Comparison of ENCODE assay signal across 30 cellular contexts in the genomic region with DNA sequence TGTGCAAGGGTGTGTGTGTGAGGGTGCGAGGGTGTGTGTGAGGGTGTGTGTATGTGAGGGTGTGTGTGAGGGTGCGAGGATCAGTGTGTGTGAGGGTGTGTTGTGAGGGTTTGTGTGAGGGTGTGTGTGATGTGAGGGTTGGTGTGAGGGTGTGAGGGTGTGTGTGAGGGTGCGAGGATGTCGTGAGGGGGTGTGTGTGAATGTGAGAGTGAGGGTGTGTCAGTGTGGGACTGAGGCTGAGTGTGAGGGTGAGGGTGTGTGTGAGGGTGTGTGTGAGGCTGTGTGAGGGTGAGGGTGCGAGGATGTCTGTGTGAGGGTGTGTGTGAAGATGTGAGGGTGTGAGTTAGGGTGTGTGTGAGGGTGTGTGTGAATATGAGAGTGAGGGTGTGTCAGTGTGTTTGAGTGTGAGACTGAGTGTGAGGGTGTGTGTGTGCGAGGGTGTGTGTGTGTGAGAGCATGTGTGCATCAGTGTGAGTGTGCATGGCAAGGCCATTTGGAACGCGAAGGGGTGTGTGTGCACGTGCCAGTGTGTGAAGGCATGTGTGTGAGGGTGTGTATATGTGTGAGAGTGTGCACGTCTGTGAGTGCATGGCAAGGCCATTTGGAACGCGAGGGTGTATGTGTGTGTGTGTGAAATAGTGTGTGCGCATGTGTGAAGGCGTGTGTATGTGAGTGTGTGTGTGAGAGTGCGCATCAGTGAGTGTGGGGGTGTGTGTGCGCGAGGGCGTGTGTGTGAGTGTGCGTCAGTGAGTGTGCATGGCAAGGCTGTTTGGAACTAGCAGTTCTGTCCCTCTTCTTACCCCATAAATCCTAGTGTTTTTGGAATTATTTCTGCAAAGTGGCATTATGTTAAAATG.
A peak's percentile ranks its signal among the peaks of the same experiment; 100 is the strongest.
DNase-seq lines count a peak whose midpoint lies in the region; ATAC-seq, FAIRE-seq and TF ChIP-seq lines count a peak whose summit lies in the region.
"Had no signal": no experiment of that assay in that cellular context is flagged by ENCODE, and none has a peak within 500 bp of the region (broad histone marks: within the 10 kb centered on the region; RNA-seq: fewer than 3 reads in every experiment).

No MANE protein-coding gene starts in this region.

- BruUV-seq in Caco-2 (replicated peaks; lab: Mats Ljungman, UMichigan): no TSS peak

- H3K27me3 Mint-ChIP-seq in Caco-2 (ENCODE audit: insufficient read depth, unreplicated experiment): no peaks in the 10 kb centered on the region
- H3K27me3 Mint-ChIP-seq: activated naive CD4-positive, alpha-beta T cell treated with anti-CD3 and anti-CD28 coated beads, Interleukin-2, amount 50 U/mL, for 24 hours had no signal

- peak overlapping the region; percentile 37 for H3K56ac ChIP-seq in H1 (replicated peaks; ENCODE audit: insufficient read length, low read depth, low read length)

- ATAC-seq in lower lobe of right lung (no peak), GM21390 (IDR thresholded peaks at IDR 0.05; ENCODE audit: unreplicated experiment) (no peak)
- ATAC-seq: psoas muscle had no signal

- peaks cover 0 to 9% of the 10 kb centered on the region in 2 experiments for H4K20me1 ChIP-seq in H1 (replicated peaks in 1 of 2; ENCODE audit: control insufficient read depth in 1 of 2, insufficient read depth in 2 of 2, low read length in 2 of 2)

- 90 to 100% methylated on average over 7 to 19 of the region's 19 CpGs for WGBS in H1 (ENCODE audit: extremely low coverage in 1 of 2, insufficient coverage in 1 of 2, insufficient read length in 1 of 2, insufficient replicate concordance in 2 of 2, low coverage in 1 of 2, low lambda C conversion rate in 2 of 2, missing lambda C conversion rate in 1 of 2), 2 experiments
- 100% methylated on average over 12 of the region's 19 CpGs for WGBS in trophoblast cell (ENCODE audit: extremely low coverage, insufficient coverage, insufficient read length)

- FAIRE-seq in HTR-8/SVneo (lab: Jason Lieb, UNC) (peak; percentile 96), H1 (lab: Jason Lieb, UNC) (no peak)
- FAIRE-seq: colon, kidney had no signal

- H3K4me1 ChIP-seq in Caco-2 (no peaks in the 10 kb centered on the region), H1 (replicated peaks in 1 of 4; ENCODE audit: control insufficient read depth in 3 of 4, insufficient read depth in 4 of 4, low read length in 3 of 4) (peaks cover 0 to 4% (median 3%) of the 10 kb centered on the region in 4 experiments; a peak in 4 of 7 replicates), trophoblast cell (ENCODE audit: control insufficient read depth in 1 of 2, insufficient read depth in 2 of 2, low read length in 2 of 2) (no peaks in the 10 kb centered on the region), lower lobe of right lung (no peaks in the 10 kb centered on the region)

- peak overlapping the region; percentile 71 for H2AK5ac ChIP-seq in H1 (ENCODE audit: low read depth, low read length)
- no peak overlapping the region for H2AK5ac ChIP-seq in trophoblast cell (ENCODE audit: low read length)

- H2AFZ ChIP-seq in H1 (ENCODE audit: low read length) (no peak overlapping the region), trophoblast cell (ENCODE audit: insufficient read depth, low read length, poor library complexity) (no peak overlapping the region)
- H2AFZ ChIP-seq: GM23338 had no signal

- TF ChIP-seq POLR2A in H1 (IDR thresholded peaks at IDR 0.05; ENCODE audit: control extremely low read depth in 1 of 2, low read depth in 2 of 2, low read length in 2 of 2): no peak

- H3K27me3 ChIP-seq in Caco-2 (replicated peaks; ENCODE audit: control insufficient read depth, insufficient read depth, low read length): no peaks in the 10 kb centered on the region
- H3K27me3 ChIP-seq in H1 (replicated peaks in 1 of 4; ENCODE audit: control insufficient read depth in 3 of 4, extremely low read depth in 1 of 4, insufficient read depth in 3 of 4, low read length in 3 of 4): 0 out of 7 replicates have a peak, but pooled peaks cover 0 to 2% (median 0%) of the 10 kb centered on the region in 4 experiments
- H3K27me3 ChIP-seq in trophoblast cell (ENCODE audit: insufficient read depth, low read length): no peaks in the 10 kb centered on the region
- no peaks in the 10 kb centered on the region for H3K27me3 ChIP-seq in lower lobe of right lung (ENCODE audit: low read depth)
- H3K27me3 ChIP-seq: tibial nerve had no signal

- H2BK120ac ChIP-seq in H1 (replicated peaks; ENCODE audit: low read depth, low read length): no peak overlapping the region
- H2BK120ac ChIP-seq in trophoblast cell (ENCODE audit: insufficient read depth, low read length, poor library complexity): no peak overlapping the region

- no peak for TF ChIP-seq RAD21 in H1 (IDR thresholded peaks at IDR 0.05 in 1 of 2, conservative IDR thresholded peaks at IDR 0.05 in 1 of 2; ENCODE audit: low read depth in 2 of 2, low read length in 2 of 2)

- H3K9me3 ChIP-seq in Caco-2 (no peaks in the 10 kb centered on the region), H1 (ENCODE audit: insufficient read depth in 2 of 2, low read depth in 1 of 2, low read length in 1 of 2) (no peaks in the 10 kb centered on the region), trophoblast cell (ENCODE audit: insufficient read depth, low read depth, low read length) (peaks cover 6% of the 10 kb centered on the region), lower lobe of right lung (no peaks in the 10 kb centered on the region)
- H3K9me3 ChIP-seq: psoas muscle had no signal

- H3K4me3 ChIP-seq in Caco-2 (ENCODE audit: low read depth, low read length) (no peak overlapping the region), H1 (ENCODE audit: extremely low read depth in 1 of 4, insufficient read depth in 2 of 4, low read depth in 3 of 4, low read length in 4 of 4) (no peak overlapping the region), trophoblast cell (ENCODE audit: low read depth, low read length) (peak overlapping the region; percentile 28), lower lobe of right lung (no peak overlapping the region)
- H3K4me3 ChIP-seq: GM23338, psoas muscle, SK-N-MC, tibial nerve had no signal

- H4K91ac ChIP-seq in H1 (replicated peaks; ENCODE audit: insufficient read length, low read length) (peak overlapping the region; percentile 25), trophoblast cell (ENCODE audit: low read depth, low read length) (no peak overlapping the region)

- H4K5ac ChIP-seq in H1 (ENCODE audit: insufficient read length, low read depth, low read length): no peak overlapping the region

- H2BK5ac ChIP-seq in H1 (ENCODE audit: low read depth, low read length): peak overlapping the region; percentile 80
- H2BK5ac ChIP-seq in trophoblast cell (ENCODE audit: low read depth, low read length, poor library complexity): no peak overlapping the region

- TF ChIP-seq EP300 in H1 (IDR thresholded peaks at IDR 0.05; ENCODE audit: borderline replicate concordance in 1 of 2, low read depth in 2 of 2, low read length in 2 of 2): no peak

- peak overlapping the region; percentile 11 for H2BK15ac ChIP-seq in H1 (ENCODE audit: low read length)

- H4K8ac ChIP-seq in H1 (ENCODE audit: extremely low read depth, insufficient read depth, low read length): peak overlapping the region; percentile 45; the same call in 1 of the 2 replicates
- H4K8ac ChIP-seq in trophoblast cell (ENCODE audit: low read depth, low read length): no peak overlapping the region

- peak overlapping the region; percentile 66 for H3K4ac ChIP-seq in H1 (replicated peaks; ENCODE audit: insufficient read length, low read depth, low read length)
- H3K4ac ChIP-seq in trophoblast cell (ENCODE audit: low read depth, low read length): no peak overlapping the region

- H3K36me3 ChIP-seq in Caco-2 (ENCODE audit: control insufficient read depth, insufficient read depth, low read length) (no peaks in the 10 kb centered on the region), H1 (ENCODE audit: control insufficient read depth in 2 of 4, insufficient read depth in 4 of 4, low read length in 3 of 4) (no peaks in the 10 kb centered on the region), trophoblast cell (ENCODE audit: control insufficient read depth in 1 of 2, insufficient read depth in 2 of 2, low read length in 2 of 2) (no peaks in the 10 kb centered on the region), lower lobe of right lung (no peaks in the 10 kb centered on the region)
- H3K36me3 ChIP-seq: tibial nerve had no signal

- H3K23me2 ChIP-seq in H1 (ENCODE audit: low read depth, low read length): peaks cover 7% of the 10 kb centered on the region; the same call in 1 of the 2 replicates

- no peak overlapping the region for H4K12ac ChIP-seq in trophoblast cell (ENCODE audit: low read depth, low read length)

- no peaks in the 10 kb centered on the region for H3K4me1 Mint-ChIP-seq in Caco-2 (ENCODE audit: low read depth, unreplicated experiment)

- POLR2A ChIA-PET in Caco-2 (lab: Charles Lee) (no interaction called here), H1 (lab: Charles Lee; ENCODE audit: partially characterized antibody) (interaction anchor here (1.2 kb wide), 1 partner anchor 9 kb away, joined by 4 read pairs; no protein-coding TSS in a partner anchor)

- H3K18ac ChIP-seq in H1 (ENCODE audit: extremely low read depth, low read length): 0 out of 2 replicates have a peak overlapping the region, but pooled peaks have one; percentile 4
- H3K18ac ChIP-seq in trophoblast cell (ENCODE audit: low read length): no peak overlapping the region

- TF ChIP-seq CTCF in Caco-2 (IDR thresholded peaks at IDR 0.05; ENCODE audit: insufficient read depth in 1 of 2, low read depth in 1 of 2, low read length in 1 of 2, severe bottlenecking in 1 of 2, unreplicated experiment in 1 of 2) (no peak), H1 (IDR thresholded peaks at IDR 0.05; ENCODE audit: control extremely low read depth in 1 of 3, insufficient read depth in 1 of 3, low read depth in 1 of 3, low read length in 3 of 3) (no peak), lower lobe of right lung (IDR thresholded peaks at IDR 0.05) (no peak), GM10266 (IDR thresholded peaks at IDR 0.05; ENCODE audit: control insufficient read depth, insufficient read depth, low read depth, missing control alignments) (no peak)

- CTCF ChIA-PET in Caco-2 (lab: Charles Lee): no interaction called here
- CTCF ChIA-PET in H1 (lab: Charles Lee; ENCODE audit: partially characterized antibody): interaction anchor here (0.7 to 1.9 kb wide), 2 partner anchors 8 to 16 kb away, joined by 3 to 10 read pairs; no protein-coding TSS in a partner anchor

- H3K9ac ChIP-seq in H1 (replicated peaks in 1 of 4; ENCODE audit: extremely low read depth in 1 of 4, low read depth in 3 of 4, low read length in 3 of 4): no peak overlapping the region; a peak in 1 of 7 replicates
- H3K9ac ChIP-seq in trophoblast cell (ENCODE audit: low read length): peak overlapping the region; percentile 65

- no peak overlapping the region for H3K4me2 ChIP-seq in H1 (ENCODE audit: insufficient read depth in 1 of 2, low read depth in 2 of 2, low read length in 2 of 2)
- no peak overlapping the region for H3K4me2 ChIP-seq in trophoblast cell (ENCODE audit: low read length)
- H3K4me2 ChIP-seq: GM23338 had no signal

- H3K9me3 Mint-ChIP-seq in Caco-2 (ENCODE audit: unreplicated experiment): no peaks in the 10 kb centered on the region
- H3K9me3 Mint-ChIP-seq: activated T-helper 2 cell treated with anti-CD3 and anti-CD28 coated beads, Interferon-gamma antibody, Interleukin-2, Interleukin-4, amounts not matched to agents 10 μg/mL and 5 μg/mL and 100 μg/mL, durations not matched to agents 14 hours and 24 hours and 36 hours had no signal

- peaks cover 6% of the 10 kb centered on the region for H3K36me3 Mint-ChIP-seq in Caco-2 (ENCODE audit: insufficient read depth, unreplicated experiment)
- H3K36me3 Mint-ChIP-seq: activated naive CD4-positive, alpha-beta T cell treated with anti-CD3 and anti-CD28 coated beads, Interleukin-2, amount 50 U/mL, for 24 hours; naive B cell had no signal

- H3K27ac Mint-ChIP-seq in Caco-2 (ENCODE audit: unreplicated experiment): peak overlapping the region; percentile 13
- H3K27ac Mint-ChIP-seq: activated B cell treated with CpG ODN at 0.5 μM for 24 hours; activated naive CD4-positive, alpha-beta T cell treated with anti-CD3 and anti-CD28 coated beads, Interleukin-2, amount 50 U/mL, for 24 hours; activated T-helper 2 cell treated with anti-CD3 and anti-CD28 coated beads, Interferon-gamma antibody, Interleukin-2, Interleukin-4, amounts not matched to agents 10 μg/mL and 5 μg/mL and 100 μg/mL, durations not matched to agents 14 hours and 24 hours and 36 hours had no signal

- no peak overlapping the region for H3K14ac ChIP-seq in H1 (ENCODE audit: insufficient read length)
- no peak overlapping the region for H3K14ac ChIP-seq in trophoblast cell (ENCODE audit: low read length)

- H3K4me3 Mint-ChIP-seq in Caco-2 (ENCODE audit: unreplicated experiment): no peak overlapping the region
- H3K4me3 Mint-ChIP-seq: activated B cell treated with CpG ODN at 0.5 μM for 24 hours; activated naive CD4-positive, alpha-beta T cell treated with anti-CD3 and anti-CD28 coated beads, Interleukin-2, amount 50 U/mL, for 24 hours; GM23338; naive B cell had no signal

- DNase-seq in Caco-2 (no peak), HTR-8/SVneo (ENCODE audit: insufficient read length, low spot score) (no peak), H1 (ENCODE audit: low read depth in 1 of 2, low spot score in 2 of 2) (peak in 1 of 2 experiments; percentile 30), trophoblast cell (no peak), lower lobe of right lung (no peak), GM10266 (ENCODE audit: extremely low spot score) (no peak)
- DNase-seq: activated B cell treated with CpG ODN at 0.5 μM for 24 hours; activated CD4-positive, alpha-beta T cell treated with anti-CD3 and anti-CD28 coated beads, Interleukin-2, amount 50 U/mL, for 4 hours; DMS53; effector memory CD4-positive, alpha-beta T cell; foreskin fibroblast; head of caudate nucleus; KG1; kidney; midbrain; naive B cell; NCI-H1105 treated with DMSO at 0.1 percent for 48 hours; NCI-H187 treated with DMSO at 0.1 percent for 48 hours; NCI-H524; nucleus accumbens; psoas muscle; stimulated activated CD4-positive, alpha-beta T cell treated with anti-CD3 and anti-CD28 coated beads, Interleukin-15, amount 100 ng/mL, for 24 hours; stimulated activated CD4-positive, alpha-beta T cell treated with anti-CD3 and anti-CD28 coated beads, Interleukin-4, amount 100 ng/mL, for 4 hours had no signal

- H3K23ac ChIP-seq in H1 (ENCODE audit: insufficient read length) (peak overlapping the region; percentile 3), trophoblast cell (ENCODE audit: low read length) (peak overlapping the region; percentile 88)

- H2BK12ac ChIP-seq in H1 (ENCODE audit: low read depth, low read length) (peak overlapping the region; percentile 45; the same call in 1 of the 2 replicates), trophoblast cell (ENCODE audit: low read length) (no peak overlapping the region)

- 0 out of 2 replicates have a peak overlapping the region, but pooled peaks have one; percentile 43 for H2BK20ac ChIP-seq in H1 (ENCODE audit: low read length)

- H3K27ac ChIP-seq in H1 (ENCODE audit: low read depth, low read length) (no peak overlapping the region), trophoblast cell (ENCODE audit: low read depth, low read length) (no peak overlapping the region), lower lobe of right lung (no peak overlapping the region)
- H3K27ac ChIP-seq: psoas muscle, SK-N-MC, tibial nerve had no signal

- intact Hi-C loops in Caco-2 (cut with micrococcal nuclease; ENCODE audit: unreplicated experiment): no loop called here
- intact Hi-C loops in lower lobe of right lung (cut with DNase I): no loop called here

- H3K79me1 ChIP-seq in H1 (ENCODE audit: low read depth, low read length) (peaks cover 3% of the 10 kb centered on the region; the same call in 1 of the 2 replicates), trophoblast cell (ENCODE audit: low read length) (no peaks in the 10 kb centered on the region)

- H3K79me2 ChIP-seq in H1 (ENCODE audit: control insufficient read depth in 1 of 2, insufficient read depth in 2 of 2, low read length in 2 of 2) (0 out of 4 replicates have a peak, but pooled peaks cover 0 to 2% of the 10 kb centered on the region in 2 experiments), trophoblast cell (ENCODE audit: control insufficient read depth, insufficient read depth, low read length, poor library complexity) (no peaks in the 10 kb centered on the region)
